8 cellular contexts compared by ENCODE assay signal in the genomic region with DNA sequence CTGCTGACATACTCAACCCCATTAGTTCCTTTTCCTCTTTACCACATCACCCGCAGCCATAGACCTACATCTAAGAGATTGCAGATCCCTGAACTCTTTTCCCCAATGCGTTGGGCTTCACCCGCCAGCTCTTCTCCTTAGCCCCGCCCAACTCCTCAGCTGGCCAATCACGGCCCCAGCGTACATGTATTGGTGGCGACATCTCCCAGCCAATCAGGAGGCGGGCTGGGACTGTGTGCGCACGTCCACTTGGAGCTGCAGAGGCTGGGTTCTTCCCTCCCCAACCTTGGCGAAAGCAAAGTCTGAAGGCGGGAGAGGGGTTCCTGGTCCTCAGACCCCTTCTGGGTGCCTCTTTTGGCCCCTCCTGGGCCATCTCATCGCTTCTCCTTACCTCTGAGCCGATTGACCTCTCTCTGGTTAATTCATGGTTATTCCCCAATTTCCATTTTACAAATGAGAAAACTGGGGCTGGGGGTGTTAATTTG. TPM values are rescaled to one million over a fixed set of nuclear protein-coding genes. Genes with fewer than 3 reads are reported as not detected.
DNase-seq lines count a peak whose midpoint lies in the region; ATAC-seq and TF ChIP-seq lines count a peak whose summit lies in the region.

No MANE protein-coding gene starts in this region.

- peak; percentile 31 for DNase-seq in GM04504 (ENCODE audit: low read depth)
- DNase-seq in GOT3 (lab: John Stamatoyannopoulos, UW) = peak; percentile 48
- DNase-seq in NB4 (ENCODE audit: low read depth) = peak; percentile 97
- DNase-seq in activated CD4-positive, alpha-beta T cell treated with anti-CD3 and anti-CD28 coated beads for 36 hours = peak; percentile 95
- DNase-seq in choroid plexus epithelial cell (ENCODE audit: low read depth) = peak; percentile 79
- peak; percentile 76 for DNase-seq in kidney tubule cell (ENCODE audit: low spot score)
- peak; percentile 55 to 82 (median 70) for DNase-seq in stimulated activated CD4-positive, alpha-beta T cell treated with anti-CD3 and anti-CD28 coated beads, Interleukin-1b, Interleukin-23, amount 100 ng/mL, for 24 hours (ENCODE audit: low read depth in 4 of 4, low spot score in 1 of 4)
- no peak for DNase-seq in SKM-1 (lab: John Stamatoyannopoulos, UW; ENCODE audit: unreplicated experiment)

- CTCF ChIA-PET in activated CD4-positive, alpha-beta T cell treated with anti-CD3 and anti-CD28 coated beads for 36 hours (lab: Charles Lee) = interaction anchor here (0.7 to 1.7 kb wide), 11 partner anchors 11 to 174 kb away, joined by 3 to 16 read pairs (median 4); a partner anchor contains a TSS

- peaks cover 2% of the 10 kb centered on the region for H3K36me3 Mint-ChIP-seq in activated CD4-positive, alpha-beta T cell treated with anti-CD3 and anti-CD28 coated beads for 36 hours (ENCODE audit: low read depth)

- no peaks in the 10 kb centered on the region for H3K27me3 Mint-ChIP-seq in activated CD4-positive, alpha-beta T cell treated with anti-CD3 and anti-CD28 coated beads for 36 hours

- POLR2A ChIA-PET in activated CD4-positive, alpha-beta T cell treated with anti-CD3 and anti-CD28 coated beads for 36 hours (lab: Charles Lee) = interaction anchor here (0.7 to 1.5 kb wide), 6 partner anchors 10 to 1139 kb away, joined by 3 to 7 read pairs (median 4); a partner anchor contains a TSS

- no peak for TF ChIP-seq POLR2A in NB4 (IDR thresholded peaks at IDR 0.05; ENCODE audit: extremely low read depth, insufficient read length)

- intact Hi-C loops in activated CD4-positive, alpha-beta T cell treated with anti-CD3 and anti-CD28 coated beads for 36 hours (cut with DNase I, micrococcal nuclease) = loop anchor here in 1 of 2 experiments (1.0 to 5.0 kb wide), 5 partner anchors 11 to 432 kb away; a partner anchor contains a TSS

- H3K4me3 Mint-ChIP-seq in activated CD4-positive, alpha-beta T cell treated with anti-CD3 and anti-CD28 coated beads for 36 hours = peak overlapping the region; percentile 66

- H3K4me3 ChIP-seq in NB4 (ENCODE audit: low read depth, low read length) (peak overlapping the region; percentile 54), choroid plexus epithelial cell (ENCODE audit: low read depth, low read length) (peak overlapping the region; percentile 43)

- no peak for TF ChIP-seq CTCF in NB4 (IDR thresholded peaks at IDR 0.05; ENCODE audit: low read depth, low read length)
- TF ChIP-seq CTCF in choroid plexus epithelial cell (conservative IDR thresholded peaks at IDR 0.05; ENCODE audit: low read depth, low read length) = no peak

- no peaks in the 10 kb centered on the region for H3K9me3 Mint-ChIP-seq in activated CD4-positive, alpha-beta T cell treated with anti-CD3 and anti-CD28 coated beads for 36 hours (ENCODE audit: low read depth)

- peak; percentile 100 for ATAC-seq in activated CD4-positive, alpha-beta T cell treated with anti-CD3 and anti-CD28 coated beads for 36 hours

- peaks cover 33% of the 10 kb centered on the region for H3K4me1 Mint-ChIP-seq in activated CD4-positive, alpha-beta T cell treated with anti-CD3 and anti-CD28 coated beads for 36 hours

- peak overlapping the region; percentile 93 for H3K27ac Mint-ChIP-seq in activated CD4-positive, alpha-beta T cell treated with anti-CD3 and anti-CD28 coated beads for 36 hours

RNA-seq across cellular contexts. Expression of a gene that starts 11.0 kb away (rescaled TPM):
- total RNA-seq in activated CD4-positive, alpha-beta T cell treated with anti-CD3 and anti-CD28 coated beads for 36 hours = 10 to 100 TPM; 24.3 to 25.8 TPM

RNA-seq across cellular contexts. Expression of a gene that starts 28.0 kb away (rescaled TPM):
- total RNA-seq in activated CD4-positive, alpha-beta T cell treated with anti-CD3 and anti-CD28 coated beads for 36 hours = not detected
